In the genomic region with DNA sequence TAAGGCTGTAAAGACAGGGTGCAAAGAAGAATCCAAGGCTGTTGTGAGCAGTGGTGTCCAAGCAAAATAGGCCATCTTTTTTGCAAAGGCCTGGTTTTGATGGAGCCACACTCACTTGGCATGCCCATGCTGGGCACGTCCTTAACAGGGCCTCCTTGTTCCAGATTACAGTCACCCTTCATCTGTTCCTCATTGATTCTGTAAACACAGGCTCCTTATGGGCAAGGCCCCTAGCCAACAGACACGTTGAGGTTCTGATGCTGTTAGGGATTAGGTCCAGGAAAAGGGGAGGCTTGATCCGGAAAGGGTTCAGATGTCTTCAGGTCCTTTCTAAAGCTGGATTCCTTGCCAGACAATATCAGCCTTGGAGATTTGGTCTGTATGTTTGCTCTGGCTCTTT, we compare ENCODE assay signal across 30 cellular contexts.
"Had no signal": no experiment of that assay in that cellular context is flagged by ENCODE, and none has a peak within 500 bp of the region (broad histone marks: within the 10 kb centered on the region; RNA-seq: fewer than 3 reads in every experiment).

No MANE protein-coding gene starts in this region.

- H3K27ac ChIP-seq: esophagus squamous epithelium, heart right ventricle, lower lobe of right lung, neutrophil, parathyroid adenoma, right lobe of liver, thoracic aorta, tibial nerve, upper lobe of left lung, uterus had no signal

- H3K79me2 ChIP-seq: parathyroid adenoma had no signal

- H3K4me3 ChIP-seq: esophagus squamous epithelium, heart right ventricle, lower lobe of right lung, right lobe of liver, smooth muscle cell, thoracic aorta, tibial nerve, upper lobe of left lung, uterus had no signal

- H3K36me3 Mint-ChIP-seq: immature natural killer cell; natural killer cell; stimulated activated effector memory CD8-positive, alpha-beta T cell treated with anti-CD3 and anti-CD28 coated beads, Interleukin-12 subunit alpha, Interleukin-12 subunit beta, amount 100 ng/mL, for 72 hours had no signal

- H3K4me2 ChIP-seq: smooth muscle cell had no signal

- ATAC-seq: heart right ventricle; left colon; left ventricle myocardium superior; lower lobe of right lung; right lobe of liver; stimulated activated effector memory CD8-positive, alpha-beta T cell treated with anti-CD3 and anti-CD28 coated beads, Interleukin-12 subunit alpha, Interleukin-12 subunit beta, amount 100 ng/mL, for 72 hours; stimulated activated naive CD8-positive, alpha-beta T cell treated with anti-CD3 and anti-CD28 coated beads, Interleukin-15, Interleukin-2, amounts not matched to agents 100 U/mL and 50 U/mL, for 24 hours had no signal

- H3K9me3 Mint-ChIP-seq: dendritic cell treated with granulocyte-macrophage colony-stimulating factor and Interleukin-4, amounts not matched to agents 40 ng/mL and 50 ng/mL, for 4 days; natural killer cell; stimulated activated effector memory CD8-positive, alpha-beta T cell treated with anti-CD3 and anti-CD28 coated beads, Interleukin-12 subunit alpha, Interleukin-12 subunit beta, amount 100 ng/mL, for 72 hours had no signal

- H3K4me1 Mint-ChIP-seq: immature natural killer cell; natural killer cell; stimulated activated effector memory CD8-positive, alpha-beta T cell treated with anti-CD3 and anti-CD28 coated beads, Interleukin-12 subunit alpha, Interleukin-12 subunit beta, amount 100 ng/mL, for 72 hours had no signal

- H2AFZ ChIP-seq: parathyroid adenoma had no signal

- H3K4me1 ChIP-seq: esophagus squamous epithelium, heart right ventricle, lower lobe of right lung, parathyroid adenoma, right lobe of liver, upper lobe of left lung, uterus had no signal

- H3K36me3 ChIP-seq: esophagus squamous epithelium, heart right ventricle, lower lobe of right lung, neutrophil, right lobe of liver, thoracic aorta, tibial nerve, upper lobe of left lung, uterus had no signal

- H3K27me3 ChIP-seq: esophagus squamous epithelium, heart right ventricle, neutrophil, right lobe of liver, tibial nerve, upper lobe of left lung, uterus had no signal

- DNase-seq: caudate nucleus; cerebellar nuclear complex; effector CD8-positive, alpha-beta T cell; endodermal cell; esophagus squamous epithelium; foreskin melanocyte; glutamatergic neuron; heart right ventricle; hypothalamus; immature natural killer cell; islet precursor cell; kidney glomerular epithelial cell; left colon; left ventricle myocardium superior; lower lobe of right lung; natural killer cell; right lobe of liver; stimulated activated CD4-positive, alpha-beta T cell treated with anti-CD3 and anti-CD28 coated beads, Interleukin-2, amount 100 ng/mL, for 24 hours; stimulated activated CD4-positive, alpha-beta T cell treated with anti-CD3 and anti-CD28 coated beads, Interleukin-4, amount 100 ng/mL, for 24 hours; stimulated activated naive CD8-positive, alpha-beta T cell treated with anti-CD3 and anti-CD28 coated beads, Interleukin-15, Interleukin-2, amounts not matched to agents 100 U/mL and 50 U/mL, for 24 hours; upper lobe of left lung; uterus had no signal

- H3K27ac Mint-ChIP-seq: dendritic cell treated with granulocyte-macrophage colony-stimulating factor and Interleukin-4, amounts not matched to agents 40 ng/mL and 50 ng/mL, for 4 days; endodermal cell; immature natural killer cell; natural killer cell; progenitor cell of endocrine pancreas; stimulated activated effector memory CD8-positive, alpha-beta T cell treated with anti-CD3 and anti-CD28 coated beads, Interleukin-12 subunit alpha, Interleukin-12 subunit beta, amount 100 ng/mL, for 72 hours had no signal

- H3K9me3 ChIP-seq: esophagus squamous epithelium, heart right ventricle, lower lobe of right lung, neutrophil, right lobe of liver, thoracic aorta, tibial nerve, upper lobe of left lung, uterus had no signal

- H3K4me3 Mint-ChIP-seq: dendritic cell treated with granulocyte-macrophage colony-stimulating factor and Interleukin-4, amounts not matched to agents 40 ng/mL and 50 ng/mL, for 4 days; endodermal cell; immature natural killer cell; natural killer cell; stimulated activated effector memory CD8-positive, alpha-beta T cell treated with anti-CD3 and anti-CD28 coated beads, Interleukin-12 subunit alpha, Interleukin-12 subunit beta, amount 100 ng/mL, for 72 hours had no signal
